Comparison of ENCODE assay signal across 8 cellular contexts in the genomic region with DNA sequence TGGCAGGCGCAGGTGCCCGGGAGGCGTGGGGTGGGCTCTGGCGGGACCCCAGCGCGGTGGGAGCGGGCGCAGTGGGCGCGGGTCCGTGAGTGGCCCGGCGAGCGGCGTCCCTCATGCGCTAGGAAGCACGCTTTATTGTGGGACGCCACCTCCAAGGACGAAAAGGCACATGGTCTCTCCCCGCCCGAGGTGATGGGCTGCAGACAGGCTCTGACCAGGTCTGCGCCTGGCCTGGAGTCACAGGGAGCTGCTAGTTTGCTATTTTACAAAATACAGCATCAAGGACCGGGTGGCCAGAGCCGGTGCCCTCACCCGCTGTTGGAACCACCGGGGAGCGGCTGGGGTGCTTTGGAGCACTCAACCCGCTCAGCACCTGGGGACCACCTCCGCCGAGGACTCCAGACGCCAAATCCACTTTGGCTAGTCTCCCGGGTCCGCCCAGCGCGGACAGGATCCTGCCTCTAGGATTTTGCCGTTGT.
A peak's percentile ranks its signal among the peaks of the same experiment; 100 is the strongest.
DNase-seq lines count a peak whose midpoint lies in the region; ATAC-seq and TF ChIP-seq lines count a peak whose summit lies in the region.

No MANE protein-coding gene starts in this region.

- H3K36me3 Mint-ChIP-seq in CD4-positive, CD25-positive, alpha-beta regulatory T cell = no peaks in the 10 kb centered on the region

- intact Hi-C loops in ascending aorta (cut with DNase I) = loop anchor here (2.0 to 10.0 kb wide), 3 partner anchors 22 to 192 kb away; no protein-coding TSS in a partner anchor

- H3K4me1 ChIP-seq in CD4-positive, CD25-positive, alpha-beta regulatory T cell (ENCODE audit: control insufficient read depth, insufficient read depth, low read length, poor library complexity, severe bottlenecking) = peaks cover 83% of the 10 kb centered on the region
- peaks cover 35 to 65% of the 10 kb centered on the region in 2 donors for H3K4me1 ChIP-seq in ascending aorta

- H3K4me1 Mint-ChIP-seq in CD4-positive, CD25-positive, alpha-beta regulatory T cell = peaks cover 44 to 80% (median 66%) of the 10 kb centered on the region in 4 donors

- H3K4me3 Mint-ChIP-seq in CD4-positive, CD25-positive, alpha-beta regulatory T cell = peak overlapping the region; percentile 87 to 98 (median 97)

- H3K36me3 ChIP-seq in CD4-positive, CD25-positive, alpha-beta regulatory T cell (ENCODE audit: control insufficient read depth, insufficient read depth, low read length) = no peaks in the 10 kb centered on the region
- H3K36me3 ChIP-seq in MG63 (peaks cover under 1% of the 10 kb centered on the region), ascending aorta (no peaks in the 10 kb centered on the region)

- peak overlapping the region; percentile 85 to 95 (median 92) for H3K27ac Mint-ChIP-seq in CD4-positive, CD25-positive, alpha-beta regulatory T cell

- DNase-seq in CD4-positive, CD25-positive, alpha-beta regulatory T cell = peak in 1 of 3 donors; percentile 34
- DNase-seq in MG63 (peak; percentile 53), ascending aorta (ENCODE audit: low spot score in 2 of 2) (peak in 1 of 2 donors; percentile 75), iPS-NIHi11 (ENCODE audit: low spot score) (peak; percentile 43), SHP77 treated with DMSO at 0.1 percent for 48 hours (lab: John Stamatoyannopoulos, UW) (no peak)
- DNase-seq in stimulated activated CD4-positive, alpha-beta T cell treated with anti-CD3 and anti-CD28 coated beads, Interleukin-4, amount 100 ng/mL, for 1 hour = peak; percentile 46

- H3K27ac ChIP-seq in CD4-positive, CD25-positive, alpha-beta regulatory T cell (ENCODE audit: insufficient read depth, low read length, poor library complexity, severe bottlenecking) = peak overlapping the region; percentile 93
- H3K27ac ChIP-seq in ascending aorta = peak overlapping the region; percentile 97 to 99

- H3K9me3 ChIP-seq in CD4-positive, CD25-positive, alpha-beta regulatory T cell (ENCODE audit: control insufficient read depth in 2 of 2, low read length in 2 of 2) = no peaks in the 10 kb centered on the region
- no peaks in the 10 kb centered on the region for H3K9me3 ChIP-seq in MG63
- no peaks in the 10 kb centered on the region for H3K9me3 ChIP-seq in ascending aorta

- H3K27me3 Mint-ChIP-seq in CD4-positive, CD25-positive, alpha-beta regulatory T cell = peaks cover 3% of the 10 kb centered on the region

- peaks cover 0 to 3% (median 0%) of the 10 kb centered on the region in 7 donors for H3K9me3 Mint-ChIP-seq in CD4-positive, CD25-positive, alpha-beta regulatory T cell

- H3K27me3 ChIP-seq in CD4-positive, CD25-positive, alpha-beta regulatory T cell (ENCODE audit: control insufficient read depth, insufficient read depth, low read length) = no peaks in the 10 kb centered on the region
- no peaks in the 10 kb centered on the region for H3K27me3 ChIP-seq in MG63
- H3K27me3 ChIP-seq in ascending aorta = no peaks in the 10 kb centered on the region

- TF ChIP-seq CTCF in ascending aorta (IDR thresholded peaks at IDR 0.05) = no peak

- ATAC-seq in CD4-positive, CD25-positive, alpha-beta regulatory T cell (ENCODE audit: low read depth in 2 of 2) = no peak
- peak; percentile 6 for ATAC-seq in GM19452 (IDR thresholded peaks at IDR 0.05; ENCODE audit: unreplicated experiment)
- no peak for ATAC-seq in HG02798 (IDR thresholded peaks at IDR 0.05; ENCODE audit: poor library complexity, unreplicated experiment)

- H3K4me3 ChIP-seq in CD4-positive, CD25-positive, alpha-beta regulatory T cell (ENCODE audit: low read depth, low read length) = peak overlapping the region; percentile 84
- H3K4me3 ChIP-seq in MG63 = peak overlapping the region; percentile 80
- H3K4me3 ChIP-seq in ascending aorta = peak overlapping the region; percentile 78 to 86
